In the genomic region with DNA sequence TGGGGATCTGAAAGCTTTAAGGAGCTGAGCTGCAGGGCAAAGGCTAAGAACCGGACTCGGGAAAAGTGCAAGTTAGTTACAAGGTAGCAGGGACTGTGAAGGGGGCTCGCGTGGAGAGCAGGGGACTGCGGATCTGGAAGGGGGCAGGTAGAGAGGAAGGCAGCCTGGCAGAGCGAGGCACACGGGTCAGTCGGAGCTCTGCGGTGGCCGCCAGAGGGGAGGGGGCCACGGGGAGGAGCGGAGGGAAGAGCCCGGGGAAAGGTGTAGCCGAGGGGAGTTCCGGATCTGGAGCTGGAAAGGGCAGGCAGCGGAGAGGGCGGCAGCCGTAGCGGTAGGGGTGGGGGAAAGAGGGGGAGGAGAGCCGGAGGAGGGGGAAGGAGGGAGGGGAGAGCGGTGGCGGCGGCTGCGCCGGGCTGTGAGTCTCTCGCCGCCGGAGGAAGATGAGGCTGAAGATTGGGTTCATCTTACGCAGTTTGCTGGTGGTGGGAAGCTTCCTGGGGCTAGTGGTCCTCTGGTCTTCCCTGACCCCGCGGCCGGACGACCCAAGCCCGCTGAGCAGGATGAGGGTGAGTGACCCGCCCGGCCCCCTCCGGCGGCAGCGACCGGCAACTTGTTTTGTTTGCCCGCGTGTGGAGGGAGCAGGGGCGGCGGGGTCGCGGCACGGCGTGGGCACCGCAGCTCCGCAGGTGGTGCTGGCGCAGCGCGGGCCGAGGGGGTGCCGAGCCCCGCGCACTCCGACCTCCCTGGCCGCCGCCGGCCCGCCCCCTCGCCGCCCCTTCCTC, we compare ENCODE assay signal across 8 cellular contexts. TPM values are rescaled to one million over a fixed set of nuclear protein-coding genes. Genes with fewer than 3 reads are reported as not detected.
DNase-seq lines count a peak whose midpoint lies in the region; ATAC-seq and TF ChIP-seq lines count a peak whose summit lies in the region.

A gene with protein sequence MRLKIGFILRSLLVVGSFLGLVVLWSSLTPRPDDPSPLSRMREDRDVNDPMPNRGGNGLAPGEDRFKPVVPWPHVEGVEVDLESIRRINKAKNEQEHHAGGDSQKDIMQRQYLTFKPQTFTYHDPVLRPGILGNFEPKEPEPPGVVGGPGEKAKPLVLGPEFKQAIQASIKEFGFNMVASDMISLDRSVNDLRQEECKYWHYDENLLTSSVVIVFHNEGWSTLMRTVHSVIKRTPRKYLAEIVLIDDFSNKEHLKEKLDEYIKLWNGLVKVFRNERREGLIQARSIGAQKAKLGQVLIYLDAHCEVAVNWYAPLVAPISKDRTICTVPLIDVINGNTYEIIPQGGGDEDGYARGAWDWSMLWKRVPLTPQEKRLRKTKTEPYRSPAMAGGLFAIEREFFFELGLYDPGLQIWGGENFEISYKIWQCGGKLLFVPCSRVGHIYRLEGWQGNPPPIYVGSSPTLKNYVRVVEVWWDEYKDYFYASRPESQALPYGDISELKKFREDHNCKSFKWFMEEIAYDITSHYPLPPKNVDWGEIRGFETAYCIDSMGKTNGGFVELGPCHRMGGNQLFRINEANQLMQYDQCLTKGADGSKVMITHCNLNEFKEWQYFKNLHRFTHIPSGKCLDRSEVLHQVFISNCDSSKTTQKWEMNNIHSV (plus strand): TSS at position 416 of the 782 bp plus-strand sequence. CDS start 25 bp downstream, at position 441.

- H3K4me1 Mint-ChIP-seq in activated naive CD8-positive, alpha-beta T cell treated with anti-CD3 and anti-CD28 coated beads, Interleukin-2, amount 50 U/mL, for 24 hours = peaks cover 45% of the 10 kb centered on the region
- peaks cover 20% of the 10 kb centered on the region for H3K4me1 Mint-ChIP-seq in progenitor cell of endocrine pancreas (ENCODE audit: low read depth)

- H3K9me3 Mint-ChIP-seq in activated naive CD8-positive, alpha-beta T cell treated with anti-CD3 and anti-CD28 coated beads, Interleukin-2, amount 50 U/mL, for 24 hours = no peaks in the 10 kb centered on the region
- no peaks in the 10 kb centered on the region for H3K9me3 Mint-ChIP-seq in progenitor cell of endocrine pancreas (ENCODE audit: low read depth)

- no peak for TF ChIP-seq POLR2A in uterus (IDR thresholded peaks at IDR 0.05)

- intact Hi-C loops in heart right ventricle (cut with DNase I) = loop anchor here in 2 of 10 donors (10.0 kb wide), 2 partner anchors 144 to 154 kb away; no protein-coding TSS in a partner anchor
- intact Hi-C loops in uterus (cut with DNase I; ENCODE audit: low total_unique reads) = no loop called here

- H3K27ac ChIP-seq in heart right ventricle (peak within 1 kb of the TSS; percentile 79 to 96 (median 90)), uterus (peak within 1 kb of the TSS; percentile 95 to 99)

- peak; percentile 36 for ATAC-seq in HG02588 (IDR thresholded peaks at IDR 0.05; ENCODE audit: unreplicated experiment)
- peak; percentile 52 for ATAC-seq in activated naive CD8-positive, alpha-beta T cell treated with anti-CD3 and anti-CD28 coated beads, Interleukin-2, amount 50 U/mL, for 24 hours
- peak; percentile 59 to 84 (median 74) for ATAC-seq in heart right ventricle

- H3K9me3 ChIP-seq in heart right ventricle (no peaks in the 10 kb centered on the region), uterus (no peaks in the 10 kb centered on the region)

- H3K4me1 ChIP-seq in heart right ventricle (peaks cover 3 to 32% (median 15%) of the 10 kb centered on the region in 9 donors), uterus (no peaks in the 10 kb centered on the region)

- no peaks in the 10 kb centered on the region for H3K27me3 Mint-ChIP-seq in activated naive CD8-positive, alpha-beta T cell treated with anti-CD3 and anti-CD28 coated beads, Interleukin-2, amount 50 U/mL, for 24 hours
- no peaks in the 10 kb centered on the region for H3K27me3 Mint-ChIP-seq in progenitor cell of endocrine pancreas

- DNase-seq in GM12864 (ENCODE audit: low read depth) (no peak), NCI-H1105 (lab: John Stamatoyannopoulos, UW) (peak; percentile 63), T follicular helper cell (ENCODE audit: low read depth) (peak; percentile 55), heart right ventricle (peak; percentile 66 to 68), progenitor cell of endocrine pancreas (ENCODE audit: low spot score, unreplicated experiment) (peak; percentile 62), uterus (peak; percentile 68 to 71)
- peak; percentile 70 for DNase-seq in activated naive CD8-positive, alpha-beta T cell treated with anti-CD3 and anti-CD28 coated beads, Interleukin-2, amount 50 U/mL, for 24 hours

- peaks cover 1% of the 10 kb centered on the region for H3K36me3 Mint-ChIP-seq in activated naive CD8-positive, alpha-beta T cell treated with anti-CD3 and anti-CD28 coated beads, Interleukin-2, amount 50 U/mL, for 24 hours (ENCODE audit: low read depth)
- no peaks in the 10 kb centered on the region for H3K36me3 Mint-ChIP-seq in progenitor cell of endocrine pancreas (ENCODE audit: insufficient read depth)

- TF ChIP-seq CTCF in GM12864 (IDR thresholded peaks at IDR 0.05; ENCODE audit: low read depth, low read length, missing control alignments) (no peak), heart right ventricle (IDR thresholded peaks at IDR 0.05) (no peak), progenitor cell of endocrine pancreas (IDR thresholded peaks at IDR 0.05; ENCODE audit: unreplicated experiment) (no peak), uterus (IDR thresholded peaks at IDR 0.05) (no peak)

- peak within 1 kb of the TSS; percentile 84 for H3K27ac Mint-ChIP-seq in activated naive CD8-positive, alpha-beta T cell treated with anti-CD3 and anti-CD28 coated beads, Interleukin-2, amount 50 U/mL, for 24 hours
- peak within 1 kb of the TSS; percentile 98 for H3K27ac Mint-ChIP-seq in progenitor cell of endocrine pancreas

- H3K4me3 Mint-ChIP-seq in activated naive CD8-positive, alpha-beta T cell treated with anti-CD3 and anti-CD28 coated beads, Interleukin-2, amount 50 U/mL, for 24 hours = peak within 1 kb of the TSS; percentile 86
- peak within 1 kb of the TSS; percentile 96 for H3K4me3 Mint-ChIP-seq in progenitor cell of endocrine pancreas (ENCODE audit: low read depth)

- WGBS in heart right ventricle, 2 donors = 1% methylated on average over 61 to 64 of the region's 64 CpGs

- peak within 1 kb of the TSS; percentile 85 for H3K4me3 ChIP-seq in GM12864 (ENCODE audit: low read depth, low read length)
- H3K4me3 ChIP-seq in heart right ventricle = peak within 1 kb of the TSS; percentile 45 to 84 (median 78)
- peak within 1 kb of the TSS; percentile 61 to 99 for H3K4me3 ChIP-seq in uterus

- no peaks in the 10 kb centered on the region for H3K27me3 ChIP-seq in heart right ventricle
- H3K27me3 ChIP-seq in uterus = no peaks in the 10 kb centered on the region

- H3K36me3 ChIP-seq in heart right ventricle = peaks cover 0 to 17% (median 0%) of the 10 kb centered on the region in 9 donors
- no peaks in the 10 kb centered on the region for H3K36me3 ChIP-seq in uterus

RNA-seq across cellular contexts. Expression of the gene that starts here (rescaled TPM):
- total RNA-seq in heart right ventricle (1 to 10 TPM; 2.6 to 8.8 (median 5.7) TPM), progenitor cell of endocrine pancreas (65.6 and 67.8 TPM in 2 replicates), uterus (10 to 100 TPM in 3 of 4 donors, 1 to 10 TPM in 1; 7.7 to 48.2 (median 19.2) TPM)
- 1 to 10 TPM; 2.2 to 4.3 TPM for polyA plus RNA-seq in heart right ventricle
